ENCODE assay signal across 8 cellular contexts in genomic region chr18:12726774-12727550, GRCh38. TPM values are rescaled to one million over a fixed set of nuclear protein-coding genes. Genes with fewer than 3 reads are reported as not detected.
A peak's percentile ranks its signal among the peaks of the same experiment; 100 is the strongest.
DNase-seq lines count a peak whose midpoint lies in the region; ATAC-seq and TF ChIP-seq lines count a peak whose summit lies in the region.

No MANE protein-coding gene starts in this region.

- H3K27ac ChIP-seq in dorsolateral prefrontal cortex: peak overlapping the region in 39 of 59 donors; percentile 6 to 75 (median 49)

- H3K27me3 Mint-ChIP-seq in memory B cell: no peaks in the 10 kb centered on the region

- H3K4me1 Mint-ChIP-seq in memory B cell: no peaks in the 10 kb centered on the region

- no peaks in the 10 kb centered on the region for H3K9me3 Mint-ChIP-seq in memory B cell

- intact Hi-C loops in dorsolateral prefrontal cortex (cut with DNase I): loop anchor here (1.0 to 5.0 kb wide), 2 partner anchors 205 to 207 kb away; no protein-coding TSS in a partner anchor

- H3K4me3 Mint-ChIP-seq in memory B cell: no peak overlapping the region

- TF ChIP-seq CTCF in dorsolateral prefrontal cortex (IDR thresholded peaks at IDR 0.05 in 54 of 56, conservative IDR thresholded peaks at IDR 0.05 in 2 of 56; ENCODE audit: low read depth in 1 of 56, partially characterized antibody in 56 of 56): peak; percentile 79 to 98 (median 95)

- ATAC-seq in memory B cell (ENCODE audit: low read depth) (peak; percentile 53), HG03039 (IDR thresholded peaks at IDR 0.05; ENCODE audit: unreplicated experiment) (no peak)

- no peaks in the 10 kb centered on the region for H3K27me3 ChIP-seq in dorsolateral prefrontal cortex

- H3K27ac Mint-ChIP-seq in memory B cell: peak overlapping the region; percentile 68

- peaks cover 5% of the 10 kb centered on the region for H3K36me3 Mint-ChIP-seq in memory B cell

- peak; percentile 89 for DNase-seq in Ammon's horn (ENCODE audit: low spot score)
- peak; percentile 47 for DNase-seq in H4 (ENCODE audit: low spot score)
- peak; percentile 15 for DNase-seq in NCI-H526 treated with DMSO at 0.1 percent for 48 hours (lab: John Stamatoyannopoulos, UW)
- DNase-seq in activated CD4-positive, alpha-beta T cell treated with anti-CD3 and anti-CD28 coated beads, Interleukin-2, amount 50 U/mL, for 24 hours (ENCODE audit: low read depth in 1 of 2, low spot score in 1 of 2): peak; percentile 13 to 55
- peak in 4 of 10 donors; percentile 29 to 76 (median 54) for DNase-seq in dorsolateral prefrontal cortex
- DNase-seq in memory B cell (ENCODE audit: low spot score in 2 of 2): peak; percentile 70 to 71
- DNase-seq in stimulated activated CD8-positive, alpha-beta memory T cell treated with anti-CD3 and anti-CD28 coated beads, Interleukin-7, amount 100 ng/mL, for 24 hours (ENCODE audit: low read depth): peak; percentile 9

- peak overlapping the region in 2 of 59 donors; percentile 5 to 10 for H3K4me3 ChIP-seq in dorsolateral prefrontal cortex

RNA-seq across cellular contexts. Expression of gene PSMG2, which starts 24.1 kb away (rescaled TPM):
- 142 and 149 TPM in 2 replicates for total RNA-seq in H4 (2014; rRNA removed; shearing (Covaris generic))
- total RNA-seq in dorsolateral prefrontal cortex: 10 to 100 TPM; 46.0 to 79.5 (median 56.9) TPM

RNA-seq across cellular contexts. Expression of gene CEP76, which starts 24.4 kb away (rescaled TPM):
- total RNA-seq in H4 (2014; rRNA removed; shearing (Covaris generic)): 12.3 and 13.2 TPM in 2 replicates
- total RNA-seq in dorsolateral prefrontal cortex: 10 to 100 TPM in 67 of 120 experiments, 1 to 10 TPM in 53; 5.4 to 17.5 (median 10.4) TPM
